ENCODE assay signal across 22 cellular contexts in the genomic region with DNA sequence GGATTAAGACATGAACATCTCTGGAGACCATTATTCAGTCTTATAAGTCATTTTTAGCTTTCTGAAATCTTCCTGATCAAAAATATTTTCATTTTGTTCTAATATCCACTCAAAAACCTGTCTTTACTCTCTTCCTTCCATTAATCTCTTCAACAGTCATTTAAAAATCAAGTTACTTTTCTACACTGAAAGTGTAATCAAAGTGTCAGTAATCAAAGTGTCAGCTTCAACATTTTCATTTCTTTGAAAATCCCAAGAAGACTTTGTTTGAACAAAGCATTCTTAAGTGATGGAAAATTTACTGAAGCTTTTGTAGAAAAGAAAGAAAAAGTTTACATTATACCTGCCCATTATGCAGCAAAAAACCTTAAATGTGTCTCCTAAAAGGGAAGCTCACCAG.
"Had no signal": no experiment of that assay in that cellular context is flagged by ENCODE, and none has a peak within 500 bp of the region (broad histone marks: within the 10 kb centered on the region; RNA-seq: fewer than 3 reads in every experiment).

No MANE protein-coding gene starts in this region.

- H3K4me3 Mint-ChIP-seq: immature natural killer cell; memory B cell; natural killer cell; neural crest cell; stimulated activated naive CD8-positive, alpha-beta T cell treated with anti-CD3 and anti-CD28 coated beads, Interleukin-15, amount 100 ng/mL, for 72 hours had no signal

- H3K27ac Mint-ChIP-seq: immature natural killer cell; memory B cell; natural killer cell; stimulated activated naive CD8-positive, alpha-beta T cell treated with anti-CD3 and anti-CD28 coated beads, Interleukin-15, amount 100 ng/mL, for 72 hours had no signal

- H3K27me3 Mint-ChIP-seq: memory B cell; stimulated activated naive CD8-positive, alpha-beta T cell treated with anti-CD3 and anti-CD28 coated beads, Interleukin-15, amount 100 ng/mL, for 72 hours had no signal

- H3K4me1 ChIP-seq: esophagus squamous epithelium, pancreas, right lobe of liver, upper lobe of left lung had no signal

- H3K27ac ChIP-seq: esophagus squamous epithelium, pancreas, right lobe of liver, thoracic aorta, tibial nerve, upper lobe of left lung had no signal

- DNase-seq: caudate nucleus; cerebellar nuclear complex; effector memory CD4-positive, alpha-beta T cell; erythroblast; esophagus squamous epithelium; immature natural killer cell; left ventricle myocardium superior; natural killer cell; pancreas; right lobe of liver; small intestine; stimulated activated CD4-positive, alpha-beta T cell treated with anti-CD3 and anti-CD28 coated beads, Interleukin-12 subunit alpha, Interleukin-12 subunit beta, amount 100 ng/mL, for 4 hours; stimulated activated CD4-positive, alpha-beta T cell treated with anti-CD3 and anti-CD28 coated beads, Interleukin-1b, Interleukin-23, amount 100 ng/mL, for 48 hours; stimulated activated CD4-positive, alpha-beta T cell treated with anti-CD3 and anti-CD28 coated beads, Interleukin-4, amount 100 ng/mL, for 1 hour; stimulated activated CD8-positive, alpha-beta memory T cell treated with anti-CD3 and anti-CD28 coated beads, Interleukin-4, amount 100 ng/mL, for 48 hours; stimulated activated naive CD8-positive, alpha-beta T cell treated with anti-CD3 and anti-CD28 coated beads, Interleukin-15, amount 100 ng/mL, for 72 hours; upper lobe of left lung had no signal

- H3K4me1 Mint-ChIP-seq: immature natural killer cell; memory B cell; natural killer cell; stimulated activated naive CD8-positive, alpha-beta T cell treated with anti-CD3 and anti-CD28 coated beads, Interleukin-15, amount 100 ng/mL, for 72 hours had no signal

- H3K4me3 ChIP-seq: esophagus squamous epithelium, lung, pancreas, right lobe of liver, thoracic aorta, tibial nerve, upper lobe of left lung had no signal

- H3K9me3 ChIP-seq: pancreas, right lobe of liver, thoracic aorta, tibial nerve, upper lobe of left lung had no signal

- H3K27me3 ChIP-seq: esophagus squamous epithelium, pancreas, right lobe of liver, tibial nerve, upper lobe of left lung had no signal

- H3K36me3 Mint-ChIP-seq: memory B cell had no signal

- H3K36me3 ChIP-seq: esophagus squamous epithelium, pancreas, right lobe of liver, thoracic aorta, tibial nerve, upper lobe of left lung had no signal
